1 cellular context compared by ENCODE assay signal in the genomic region with DNA sequence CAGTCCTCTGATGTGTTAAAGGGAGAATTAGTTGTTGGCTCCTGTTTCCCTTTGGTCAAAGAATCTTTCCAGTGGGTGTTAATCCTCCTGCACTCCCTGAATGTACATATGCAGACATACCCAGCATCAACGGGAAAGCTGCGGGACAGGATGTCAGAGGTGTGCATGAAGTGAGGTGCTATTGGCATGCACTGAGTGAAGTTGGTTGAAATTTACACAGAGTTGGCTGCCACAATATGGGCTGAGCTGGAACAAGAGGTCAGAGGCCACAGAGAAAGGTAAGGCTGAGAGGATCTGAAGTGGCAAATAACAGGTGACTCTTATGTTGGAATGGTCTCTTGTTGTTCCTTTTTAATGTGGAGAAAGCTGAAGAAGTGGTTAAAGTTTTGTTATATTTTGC.
TF ChIP-seq lines count a peak whose summit lies in the region.

No MANE protein-coding gene starts in this region.

TF ChIP-seq in HepG2, 621 proteins besides CTCF, POLR2A, EP300 and RAD21 (continued from another document and continues in another):
- TF ChIP-seq, protein P1, sequence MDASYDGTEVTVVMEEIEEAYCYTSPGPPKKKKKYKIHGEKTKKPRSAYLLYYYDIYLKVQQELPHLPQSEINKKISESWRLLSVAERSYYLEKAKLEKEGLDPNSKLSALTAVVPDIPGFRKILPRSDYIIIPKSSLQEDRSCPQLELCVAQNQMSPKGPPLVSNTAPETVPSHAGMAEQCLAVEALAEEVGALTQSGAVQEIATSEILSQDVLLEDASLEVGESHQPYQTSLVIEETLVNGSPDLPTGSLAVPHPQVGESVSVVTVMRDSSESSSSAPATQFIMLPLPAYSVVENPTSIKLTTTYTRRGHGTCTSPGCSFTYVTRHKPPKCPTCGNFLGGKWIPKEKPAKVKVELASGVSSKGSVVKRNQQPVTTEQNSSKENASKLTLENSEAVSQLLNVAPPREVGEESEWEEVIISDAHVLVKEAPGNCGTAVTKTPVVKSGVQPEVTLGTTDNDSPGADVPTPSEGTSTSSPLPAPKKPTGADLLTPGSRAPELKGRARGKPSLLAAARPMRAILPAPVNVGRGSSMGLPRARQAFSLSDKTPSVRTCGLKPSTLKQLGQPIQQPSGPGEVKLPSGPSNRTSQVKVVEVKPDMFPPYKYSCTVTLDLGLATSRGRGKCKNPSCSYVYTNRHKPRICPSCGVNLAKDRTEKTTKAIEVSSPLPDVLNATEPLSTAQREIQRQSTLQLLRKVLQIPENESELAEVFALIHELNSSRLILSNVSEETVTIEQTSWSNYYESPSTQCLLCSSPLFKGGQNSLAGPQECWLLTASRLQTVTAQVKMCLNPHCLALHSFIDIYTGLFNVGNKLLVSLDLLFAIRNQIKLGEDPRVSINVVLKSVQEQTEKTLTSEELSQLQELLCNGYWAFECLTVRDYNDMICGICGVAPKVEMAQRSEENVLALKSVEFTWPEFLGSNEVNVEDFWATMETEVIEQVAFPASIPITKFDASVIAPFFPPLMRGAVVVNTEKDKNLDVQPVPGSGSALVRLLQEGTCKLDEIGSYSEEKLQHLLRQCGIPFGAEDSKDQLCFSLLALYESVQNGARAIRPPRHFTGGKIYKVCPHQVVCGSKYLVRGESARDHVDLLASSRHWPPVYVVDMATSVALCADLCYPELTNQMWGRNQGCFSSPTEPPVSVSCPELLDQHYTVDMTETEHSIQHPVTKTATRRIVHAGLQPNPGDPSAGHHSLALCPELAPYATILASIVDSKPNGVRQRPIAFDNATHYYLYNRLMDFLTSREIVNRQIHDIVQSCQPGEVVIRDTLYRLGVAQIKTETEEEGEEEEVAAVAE (CRISPR knock-in tag; IDR thresholded peaks at IDR 0.05; ENCODE audit: borderline replicate concordance), result no peak
- TF ChIP-seq ZSCAN12 (CRISPR knock-in tag; IDR thresholded peaks at IDR 0.05) (no peak), ZNF746 (CRISPR knock-in tag; IDR thresholded peaks at IDR 0.05) (no peak), FOXK1 (CRISPR knock-in tag; IDR thresholded peaks at IDR 0.05; ENCODE audit: borderline replicate concordance, low read depth) (no peak), AGO2 (optimal IDR thresholded peaks at IDR 0.05; ENCODE audit: low read depth, low read length) (no peak), ZMAT3 (CRISPR knock-in tag; conservative IDR thresholded peaks at IDR 0.05) (no peak), PHF20 (CRISPR knock-in tag; IDR thresholded peaks at IDR 0.05) (no peak), ZNF605 (CRISPR knock-in tag; IDR thresholded peaks at IDR 0.05) (no peak), ZNF775 (CRISPR knock-in tag; IDR thresholded peaks at IDR 0.05; ENCODE audit: borderline replicate concordance) (no peak), NCOR1 (IDR thresholded peaks at IDR 0.05; ENCODE audit: borderline replicate concordance, low read length) (no peak), DMAP1 (CRISPR knock-in tag; IDR thresholded peaks at IDR 0.05) (peak; percentile 11; the same call in 1 of the 2 replicates), KDM4B (CRISPR knock-in tag; IDR thresholded peaks at IDR 0.05) (no peak), GABPB1 (CRISPR knock-in tag; IDR thresholded peaks at IDR 0.05) (no peak), TAF15 (IDR thresholded peaks at IDR 0.05; ENCODE audit: low read depth, low read length, poor library complexity, severe bottlenecking) (no peak), FOXA1 (IDR thresholded peaks at IDR 0.05) (no peak), FOXA1 (CRISPR knock-in tag; IDR thresholded peaks at IDR 0.05) (peak; percentile 51; the same call in 1 of the 2 replicates), FOXP1 (IDR thresholded peaks at IDR 0.05) (no peak), FOXP1 (CRISPR knock-in tag; IDR thresholded peaks at IDR 0.05) (peak; percentile 4; the same call in 1 of the 2 replicates), ISX (CRISPR knock-in tag; conservative IDR thresholded peaks at IDR 0.05) (no peak), HDAC1 (CRISPR knock-in tag; IDR thresholded peaks at IDR 0.05) (no peak), JDP2 (CRISPR knock-in tag; IDR thresholded peaks at IDR 0.05; ENCODE audit: borderline replicate concordance) (no peak), CEBPG (CRISPR knock-in tag; IDR thresholded peaks at IDR 0.05) (peak; percentile 3; the same call in 1 of the 2 replicates), REXO4 (CRISPR knock-in tag; IDR thresholded peaks at IDR 0.05; ENCODE audit: borderline replicate concordance) (no peak), ZNF556 (CRISPR knock-in tag; IDR thresholded peaks at IDR 0.05; ENCODE audit: borderline replicate concordance) (no peak), SRF (IDR thresholded peaks at IDR 0.05; ENCODE audit: low read depth, low read length) (no peak), NR2F6 (IDR thresholded peaks at IDR 0.05) (peak; percentile 81), NR2F6 (CRISPR knock-in tag; IDR thresholded peaks at IDR 0.05) (peak; percentile 90), PAWR (CRISPR knock-in tag; IDR thresholded peaks at IDR 0.05; ENCODE audit: borderline replicate concordance) (no peak), MBD4 (IDR thresholded peaks at IDR 0.05; ENCODE audit: borderline replicate concordance, low read length) (no peak), ZNF333 (CRISPR knock-in tag; IDR thresholded peaks at IDR 0.05; ENCODE audit: borderline replicate concordance) (no peak), POLR2AphosphoS5 (IDR thresholded peaks at IDR 0.05; ENCODE audit: low read depth, low read length) (no peak), ATF7 (IDR thresholded peaks at IDR 0.05) (no peak), ATF7 (CRISPR knock-in tag; IDR thresholded peaks at IDR 0.05) (no peak)
- TF ChIP-seq, protein P2, sequence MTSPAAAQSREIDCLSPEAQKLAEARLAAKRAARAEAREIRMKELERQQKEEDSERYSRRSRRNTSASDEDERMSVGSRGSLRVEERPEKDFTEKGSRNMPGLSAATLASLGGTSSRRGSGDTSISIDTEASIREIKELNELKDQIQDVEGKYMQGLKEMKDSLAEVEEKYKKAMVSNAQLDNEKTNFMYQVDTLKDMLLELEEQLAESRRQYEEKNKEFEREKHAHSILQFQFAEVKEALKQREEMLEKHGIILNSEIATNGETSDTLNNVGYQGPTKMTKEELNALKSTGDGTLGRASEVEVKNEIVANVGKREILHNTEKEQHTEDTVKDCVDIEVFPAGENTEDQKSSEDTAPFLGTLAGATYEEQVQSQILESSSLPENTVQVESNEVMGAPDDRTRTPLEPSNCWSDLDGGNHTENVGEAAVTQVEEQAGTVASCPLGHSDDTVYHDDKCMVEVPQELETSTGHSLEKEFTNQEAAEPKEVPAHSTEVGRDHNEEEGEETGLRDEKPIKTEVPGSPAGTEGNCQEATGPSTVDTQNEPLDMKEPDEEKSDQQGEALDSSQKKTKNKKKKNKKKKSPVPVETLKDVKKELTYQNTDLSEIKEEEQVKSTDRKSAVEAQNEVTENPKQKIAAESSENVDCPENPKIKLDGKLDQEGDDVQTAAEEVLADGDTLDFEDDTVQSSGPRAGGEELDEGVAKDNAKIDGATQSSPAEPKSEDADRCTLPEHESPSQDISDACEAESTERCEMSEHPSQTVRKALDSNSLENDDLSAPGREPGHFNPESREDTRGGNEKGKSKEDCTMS (CRISPR knock-in tag; conservative IDR thresholded peaks at IDR 0.05), result no peak
- TF ChIP-seq, protein P3, sequence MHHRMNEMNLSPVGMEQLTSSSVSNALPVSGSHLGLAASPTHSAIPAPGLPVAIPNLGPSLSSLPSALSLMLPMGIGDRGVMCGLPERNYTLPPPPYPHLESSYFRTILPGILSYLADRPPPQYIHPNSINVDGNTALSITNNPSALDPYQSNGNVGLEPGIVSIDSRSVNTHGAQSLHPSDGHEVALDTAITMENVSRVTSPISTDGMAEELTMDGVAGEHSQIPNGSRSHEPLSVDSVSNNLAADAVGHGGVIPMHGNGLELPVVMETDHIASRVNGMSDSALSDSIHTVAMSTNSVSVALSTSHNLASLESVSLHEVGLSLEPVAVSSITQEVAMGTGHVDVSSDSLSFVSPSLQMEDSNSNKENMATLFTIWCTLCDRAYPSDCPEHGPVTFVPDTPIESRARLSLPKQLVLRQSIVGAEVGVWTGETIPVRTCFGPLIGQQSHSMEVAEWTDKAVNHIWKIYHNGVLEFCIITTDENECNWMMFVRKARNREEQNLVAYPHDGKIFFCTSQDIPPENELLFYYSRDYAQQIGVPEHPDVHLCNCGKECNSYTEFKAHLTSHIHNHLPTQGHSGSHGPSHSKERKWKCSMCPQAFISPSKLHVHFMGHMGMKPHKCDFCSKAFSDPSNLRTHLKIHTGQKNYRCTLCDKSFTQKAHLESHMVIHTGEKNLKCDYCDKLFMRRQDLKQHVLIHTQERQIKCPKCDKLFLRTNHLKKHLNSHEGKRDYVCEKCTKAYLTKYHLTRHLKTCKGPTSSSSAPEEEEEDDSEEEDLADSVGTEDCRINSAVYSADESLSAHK (CRISPR knock-in tag; IDR thresholded peaks at IDR 0.05; ENCODE audit: borderline replicate concordance), result no peak
- TF ChIP-seq, protein P4, sequence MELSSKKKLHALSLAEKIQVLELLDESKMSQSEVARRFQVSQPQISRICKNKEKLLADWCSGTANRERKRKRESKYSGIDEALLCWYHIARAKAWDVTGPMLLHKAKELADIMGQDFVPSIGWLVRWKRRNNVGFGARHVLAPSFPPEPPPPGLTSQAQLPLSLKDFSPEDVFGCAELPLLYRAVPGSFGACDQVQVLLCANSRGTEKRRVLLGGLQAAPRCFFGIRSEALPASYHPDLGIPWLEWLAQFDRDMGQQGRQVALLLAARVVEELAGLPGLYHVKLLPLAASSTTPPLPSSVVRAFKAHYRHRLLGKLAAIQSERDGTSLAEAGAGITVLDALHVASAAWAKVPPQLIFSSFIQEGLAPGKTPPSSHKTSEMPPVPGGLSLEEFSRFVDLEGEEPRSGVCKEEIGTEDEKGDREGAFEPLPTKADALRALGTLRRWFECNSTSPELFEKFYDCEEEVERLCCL (CRISPR knock-in tag; IDR thresholded peaks at IDR 0.05; ENCODE audit: borderline replicate concordance), result no peak
- TF ChIP-seq, protein P5, sequence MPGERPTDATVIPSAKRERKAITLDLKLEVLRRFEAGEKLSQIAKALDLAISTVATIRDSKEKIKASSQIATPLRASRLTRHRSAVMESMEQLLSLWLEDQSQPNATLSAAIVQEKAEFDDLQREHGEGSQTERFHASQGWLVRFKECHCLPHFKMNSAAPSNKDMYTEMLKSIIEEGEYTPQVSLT (CRISPR knock-in tag; IDR thresholded peaks at IDR 0.05; ENCODE audit: borderline replicate concordance, low read depth), result no peak
- TF ChIP-seq, protein P6, sequence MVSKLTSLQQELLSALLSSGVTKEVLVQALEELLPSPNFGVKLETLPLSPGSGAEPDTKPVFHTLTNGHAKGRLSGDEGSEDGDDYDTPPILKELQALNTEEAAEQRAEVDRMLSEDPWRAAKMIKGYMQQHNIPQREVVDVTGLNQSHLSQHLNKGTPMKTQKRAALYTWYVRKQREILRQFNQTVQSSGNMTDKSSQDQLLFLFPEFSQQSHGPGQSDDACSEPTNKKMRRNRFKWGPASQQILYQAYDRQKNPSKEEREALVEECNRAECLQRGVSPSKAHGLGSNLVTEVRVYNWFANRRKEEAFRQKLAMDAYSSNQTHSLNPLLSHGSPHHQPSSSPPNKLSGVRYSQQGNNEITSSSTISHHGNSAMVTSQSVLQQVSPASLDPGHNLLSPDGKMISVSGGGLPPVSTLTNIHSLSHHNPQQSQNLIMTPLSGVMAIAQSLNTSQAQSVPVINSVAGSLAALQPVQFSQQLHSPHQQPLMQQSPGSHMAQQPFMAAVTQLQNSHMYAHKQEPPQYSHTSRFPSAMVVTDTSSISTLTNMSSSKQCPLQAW (CRISPR knock-in tag; IDR thresholded peaks at IDR 0.05), result no peak
- TF ChIP-seq, protein P7, sequence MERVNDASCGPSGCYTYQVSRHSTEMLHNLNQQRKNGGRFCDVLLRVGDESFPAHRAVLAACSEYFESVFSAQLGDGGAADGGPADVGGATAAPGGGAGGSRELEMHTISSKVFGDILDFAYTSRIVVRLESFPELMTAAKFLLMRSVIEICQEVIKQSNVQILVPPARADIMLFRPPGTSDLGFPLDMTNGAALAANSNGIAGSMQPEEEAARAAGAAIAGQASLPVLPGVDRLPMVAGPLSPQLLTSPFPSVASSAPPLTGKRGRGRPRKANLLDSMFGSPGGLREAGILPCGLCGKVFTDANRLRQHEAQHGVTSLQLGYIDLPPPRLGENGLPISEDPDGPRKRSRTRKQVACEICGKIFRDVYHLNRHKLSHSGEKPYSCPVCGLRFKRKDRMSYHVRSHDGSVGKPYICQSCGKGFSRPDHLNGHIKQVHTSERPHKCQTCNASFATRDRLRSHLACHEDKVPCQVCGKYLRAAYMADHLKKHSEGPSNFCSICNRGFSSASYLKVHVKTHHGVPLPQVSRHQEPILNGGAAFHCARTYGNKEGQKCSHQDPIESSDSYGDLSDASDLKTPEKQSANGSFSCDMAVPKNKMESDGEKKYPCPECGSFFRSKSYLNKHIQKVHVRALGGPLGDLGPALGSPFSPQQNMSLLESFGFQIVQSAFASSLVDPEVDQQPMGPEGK (CRISPR knock-in tag; IDR thresholded peaks at IDR 0.05), result peak; percentile 9; the same call in 1 of the 2 replicates
- TF ChIP-seq, protein P8, sequence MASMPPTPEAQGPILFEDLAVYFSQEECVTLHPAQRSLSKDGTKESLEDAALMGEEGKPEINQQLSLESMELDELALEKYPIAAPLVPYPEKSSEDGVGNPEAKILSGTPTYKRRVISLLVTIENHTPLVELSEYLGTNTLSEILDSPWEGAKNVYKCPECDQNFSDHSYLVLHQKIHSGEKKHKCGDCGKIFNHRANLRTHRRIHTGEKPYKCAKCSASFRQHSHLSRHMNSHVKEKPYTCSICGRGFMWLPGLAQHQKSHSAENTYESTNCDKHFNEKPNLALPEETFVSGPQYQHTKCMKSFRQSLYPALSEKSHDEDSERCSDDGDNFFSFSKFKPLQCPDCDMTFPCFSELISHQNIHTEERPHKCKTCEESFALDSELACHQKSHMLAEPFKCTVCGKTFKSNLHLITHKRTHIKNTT (CRISPR knock-in tag; IDR thresholded peaks at IDR 0.05), result no peak
- TF ChIP-seq, protein P9, sequence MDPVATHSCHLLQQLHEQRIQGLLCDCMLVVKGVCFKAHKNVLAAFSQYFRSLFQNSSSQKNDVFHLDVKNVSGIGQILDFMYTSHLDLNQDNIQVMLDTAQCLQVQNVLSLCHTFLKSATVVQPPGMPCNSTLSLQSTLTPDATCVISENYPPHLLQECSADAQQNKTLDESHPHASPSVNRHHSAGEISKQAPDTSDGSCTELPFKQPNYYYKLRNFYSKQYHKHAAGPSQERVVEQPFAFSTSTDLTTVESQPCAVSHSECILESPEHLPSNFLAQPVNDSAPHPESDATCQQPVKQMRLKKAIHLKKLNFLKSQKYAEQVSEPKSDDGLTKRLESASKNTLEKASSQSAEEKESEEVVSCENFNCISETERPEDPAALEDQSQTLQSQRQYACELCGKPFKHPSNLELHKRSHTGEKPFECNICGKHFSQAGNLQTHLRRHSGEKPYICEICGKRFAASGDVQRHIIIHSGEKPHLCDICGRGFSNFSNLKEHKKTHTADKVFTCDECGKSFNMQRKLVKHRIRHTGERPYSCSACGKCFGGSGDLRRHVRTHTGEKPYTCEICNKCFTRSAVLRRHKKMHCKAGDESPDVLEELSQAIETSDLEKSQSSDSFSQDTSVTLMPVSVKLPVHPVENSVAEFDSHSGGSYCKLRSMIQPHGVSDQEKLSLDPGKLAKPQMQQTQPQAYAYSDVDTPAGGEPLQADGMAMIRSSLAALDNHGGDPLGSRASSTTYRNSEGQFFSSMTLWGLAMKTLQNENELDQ (CRISPR knock-in tag; IDR thresholded peaks at IDR 0.05; ENCODE audit: borderline replicate concordance), result no peak
